Comparison of ENCODE assay signal across 9 cellular contexts in the genomic region with DNA sequence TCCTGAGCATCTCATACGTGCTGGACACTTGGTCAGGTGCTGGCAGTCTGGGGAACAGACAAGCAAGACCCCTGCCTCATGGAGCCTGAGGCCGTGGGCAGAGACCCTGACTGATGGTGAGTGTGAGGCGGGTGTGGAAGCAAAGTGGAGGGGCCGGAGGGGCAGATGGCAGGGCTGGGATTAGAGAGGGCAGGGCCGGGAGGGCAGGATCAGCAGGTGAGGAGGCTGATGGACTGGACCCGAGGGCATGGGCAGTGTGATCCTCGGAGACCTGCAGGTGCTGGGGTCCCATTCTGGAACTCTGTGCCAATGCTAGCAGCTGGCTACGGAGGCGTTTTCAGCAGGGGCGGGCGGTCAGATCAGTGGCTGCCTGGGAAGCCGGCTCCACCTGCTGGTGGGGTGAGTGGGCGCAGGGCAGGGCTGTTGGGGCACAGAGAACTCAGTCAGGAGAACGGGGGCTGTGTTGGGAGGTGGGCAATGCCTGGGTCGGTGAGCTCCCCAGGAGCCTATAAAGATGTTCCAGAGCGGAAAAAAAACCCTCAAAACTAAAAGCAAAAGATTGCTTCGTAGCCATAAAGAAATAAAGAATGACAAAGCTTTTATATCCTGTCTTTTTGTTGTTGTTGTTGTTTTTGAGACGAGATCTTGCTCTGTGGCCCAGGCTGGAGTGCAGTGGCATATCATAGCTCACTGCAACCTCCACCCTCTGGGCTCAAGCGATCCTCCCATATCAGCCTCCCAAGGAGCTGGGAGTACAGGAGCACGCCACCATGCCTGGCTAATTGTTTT. TPM values are rescaled to one million over a fixed set of nuclear protein-coding genes. Genes with fewer than 3 reads are reported as not detected.
DNase-seq lines count a peak whose midpoint lies in the region; ATAC-seq, FAIRE-seq and TF ChIP-seq lines count a peak whose summit lies in the region.
"Had no signal": no experiment of that assay in that cellular context is flagged by ENCODE, and none has a peak within 500 bp of the region (broad histone marks: within the 10 kb centered on the region; RNA-seq: fewer than 3 reads in every experiment).

No MANE protein-coding gene starts in this region.

- no peak overlapping the region for H3K9ac ChIP-seq in liver (ENCODE audit: low read depth in 1 of 2, low read length in 2 of 2)

- WGBS in liver = 52% methylated on average over 20 of the region's 20 CpGs

- ATAC-seq in HG02678 (IDR thresholded peaks at IDR 0.05; ENCODE audit: unreplicated experiment) (no peak), sciatic nerve (no peak)

- TF ChIP-seq RAD21 in liver (IDR thresholded peaks at IDR 0.05) = peak; percentile 72 to 81

- H3K4me3 ChIP-seq in liver (ENCODE audit: low read depth in 1 of 3, low read length in 3 of 3) = no peak overlapping the region

- peaks cover 19% of the 10 kb centered on the region for H3K27me3 Mint-ChIP-seq in activated CD4-positive, alpha-beta memory T cell treated with anti-CD3 and anti-CD28 coated beads, Interleukin-2, amount 10 ng/mL, durations not matched to agents 7 days and 5 days

- no peaks in the 10 kb centered on the region for H3K9me3 Mint-ChIP-seq in activated CD4-positive, alpha-beta memory T cell treated with anti-CD3 and anti-CD28 coated beads, Interleukin-2, amount 10 ng/mL, durations not matched to agents 7 days and 5 days

- intact Hi-C loops in sciatic nerve (cut with DNase I) = no loop called here

- H3K36me3 ChIP-seq in liver (ENCODE audit: control insufficient read depth in 4 of 4, insufficient read depth in 3 of 4, low read depth in 1 of 4, low read length in 3 of 4) = no peaks in the 10 kb centered on the region

- TF ChIP-seq CTCF in D721Med (IDR thresholded peaks at IDR 0.05; ENCODE audit: insufficient read depth, missing control alignments) = peak; percentile 60
- TF ChIP-seq CTCF in liver (IDR thresholded peaks at IDR 0.05; ENCODE audit: low read depth, low read length, missing input control) = peak; percentile 58

- POLR2A ChIA-PET in activated CD4-positive, alpha-beta memory T cell treated with anti-CD3 and anti-CD28 coated beads, Interleukin-2, amount 10 ng/mL, durations not matched to agents 7 days and 5 days (lab: Charles Lee) = no interaction called here

- CTCF ChIA-PET in activated CD4-positive, alpha-beta memory T cell treated with anti-CD3 and anti-CD28 coated beads, Interleukin-2, amount 10 ng/mL, durations not matched to agents 7 days and 5 days (lab: Charles Lee) = interaction anchor here (0.7 to 1.2 kb wide), 2 partner anchors 8 to 37 kb away, joined by 3 read pairs; no protein-coding TSS in a partner anchor

- peaks cover 10% of the 10 kb centered on the region for H3K4me1 Mint-ChIP-seq in activated CD4-positive, alpha-beta memory T cell treated with anti-CD3 and anti-CD28 coated beads, Interleukin-2, amount 10 ng/mL, durations not matched to agents 7 days and 5 days

- DNase-seq in D721Med (ENCODE audit: insufficient read length, low spot score) (no peak), KBM-7 (peak; percentile 74), amniotic stem cell (lab: John Stamatoyannopoulos, UW) (no peak), sciatic nerve (ENCODE audit: low spot score) (no peak), NCI-H345 treated with DMSO at 0.1 percent for 48 hours (lab: John Stamatoyannopoulos, UW; ENCODE audit: unreplicated experiment) (no peak)
- DNase-seq in activated CD4-positive, alpha-beta memory T cell treated with anti-CD3 and anti-CD28 coated beads, Interleukin-2, amount 10 ng/mL, durations not matched to agents 7 days and 5 days = peak; percentile 23

- in situ Hi-C loops in KBM-7 (cut with MboI; ENCODE audit: low pct_unique_long_range_greater_than_20kb, low sequenced_read_pairs) = no loop called here

- FAIRE-seq in D721Med (lab: Jason Lieb, UNC) = no peak

- H3K27ac Mint-ChIP-seq in activated CD4-positive, alpha-beta memory T cell treated with anti-CD3 and anti-CD28 coated beads, Interleukin-2, amount 10 ng/mL, durations not matched to agents 7 days and 5 days = no peak overlapping the region

- no peaks in the 10 kb centered on the region for H3K27me3 ChIP-seq in liver (ENCODE audit: control insufficient read depth in 4 of 4, insufficient read depth in 4 of 4, low read length in 3 of 4)

- no peaks in the 10 kb centered on the region for H3K4me1 ChIP-seq in liver (ENCODE audit: control insufficient read depth in 4 of 4, insufficient read depth in 4 of 4, low read length in 3 of 4)

- H3K27ac ChIP-seq in liver (ENCODE audit: low read depth in 1 of 2, low read length in 2 of 2) = no peak overlapping the region
- H3K27ac ChIP-seq: epithelial cell of prostate had no signal

- H3K4me3 Mint-ChIP-seq in activated CD4-positive, alpha-beta memory T cell treated with anti-CD3 and anti-CD28 coated beads, Interleukin-2, amount 10 ng/mL, durations not matched to agents 7 days and 5 days = no peak overlapping the region

- H3K36me3 Mint-ChIP-seq in activated CD4-positive, alpha-beta memory T cell treated with anti-CD3 and anti-CD28 coated beads, Interleukin-2, amount 10 ng/mL, durations not matched to agents 7 days and 5 days (ENCODE audit: low read depth) = no peaks in the 10 kb centered on the region

- no peaks in the 10 kb centered on the region for H3K9me3 ChIP-seq in liver (ENCODE audit: control insufficient read depth in 4 of 4, low read length in 3 of 4)

TF ChIP-seq in liver, 16 proteins besides CTCF, POLR2A, EP300 and RAD21:
- TF ChIP-seq FOXA1 (IDR thresholded peaks at IDR 0.05) = no peak
- TF ChIP-seq JUND (IDR thresholded peaks at IDR 0.05) = no peak
- TF ChIP-seq, protein P1, sequence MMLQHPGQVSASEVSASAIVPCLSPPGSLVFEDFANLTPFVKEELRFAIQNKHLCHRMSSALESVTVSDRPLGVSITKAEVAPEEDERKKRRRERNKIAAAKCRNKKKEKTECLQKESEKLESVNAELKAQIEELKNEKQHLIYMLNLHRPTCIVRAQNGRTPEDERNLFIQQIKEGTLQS (IDR thresholded peaks at IDR 0.05) = no peak
- no peak for TF ChIP-seq TAF1 (conservative IDR thresholded peaks at IDR 0.05)
- TF ChIP-seq, protein P2, sequence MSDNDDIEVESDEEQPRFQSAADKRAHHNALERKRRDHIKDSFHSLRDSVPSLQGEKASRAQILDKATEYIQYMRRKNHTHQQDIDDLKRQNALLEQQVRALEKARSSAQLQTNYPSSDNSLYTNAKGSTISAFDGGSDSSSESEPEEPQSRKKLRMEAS (IDR thresholded peaks at IDR 0.05) = no peak
- TF ChIP-seq, protein P3, sequence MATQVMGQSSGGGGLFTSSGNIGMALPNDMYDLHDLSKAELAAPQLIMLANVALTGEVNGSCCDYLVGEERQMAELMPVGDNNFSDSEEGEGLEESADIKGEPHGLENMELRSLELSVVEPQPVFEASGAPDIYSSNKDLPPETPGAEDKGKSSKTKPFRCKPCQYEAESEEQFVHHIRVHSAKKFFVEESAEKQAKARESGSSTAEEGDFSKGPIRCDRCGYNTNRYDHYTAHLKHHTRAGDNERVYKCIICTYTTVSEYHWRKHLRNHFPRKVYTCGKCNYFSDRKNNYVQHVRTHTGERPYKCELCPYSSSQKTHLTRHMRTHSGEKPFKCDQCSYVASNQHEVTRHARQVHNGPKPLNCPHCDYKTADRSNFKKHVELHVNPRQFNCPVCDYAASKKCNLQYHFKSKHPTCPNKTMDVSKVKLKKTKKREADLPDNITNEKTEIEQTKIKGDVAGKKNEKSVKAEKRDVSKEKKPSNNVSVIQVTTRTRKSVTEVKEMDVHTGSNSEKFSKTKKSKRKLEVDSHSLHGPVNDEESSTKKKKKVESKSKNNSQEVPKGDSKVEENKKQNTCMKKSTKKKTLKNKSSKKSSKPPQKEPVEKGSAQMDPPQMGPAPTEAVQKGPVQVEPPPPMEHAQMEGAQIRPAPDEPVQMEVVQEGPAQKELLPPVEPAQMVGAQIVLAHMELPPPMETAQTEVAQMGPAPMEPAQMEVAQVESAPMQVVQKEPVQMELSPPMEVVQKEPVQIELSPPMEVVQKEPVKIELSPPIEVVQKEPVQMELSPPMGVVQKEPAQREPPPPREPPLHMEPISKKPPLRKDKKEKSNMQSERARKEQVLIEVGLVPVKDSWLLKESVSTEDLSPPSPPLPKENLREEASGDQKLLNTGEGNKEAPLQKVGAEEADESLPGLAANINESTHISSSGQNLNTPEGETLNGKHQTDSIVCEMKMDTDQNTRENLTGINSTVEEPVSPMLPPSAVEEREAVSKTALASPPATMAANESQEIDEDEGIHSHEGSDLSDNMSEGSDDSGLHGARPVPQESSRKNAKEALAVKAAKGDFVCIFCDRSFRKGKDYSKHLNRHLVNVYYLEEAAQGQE (IDR thresholded peaks at IDR 0.05) = no peak
- TF ChIP-seq FOXA2 (IDR thresholded peaks at IDR 0.05) = no peak
- TF ChIP-seq SP1 (IDR thresholded peaks at IDR 0.05) = no peak
- TF ChIP-seq HNF4A (conservative IDR thresholded peaks at IDR 0.05) = no peak
- TF ChIP-seq, protein P4, sequence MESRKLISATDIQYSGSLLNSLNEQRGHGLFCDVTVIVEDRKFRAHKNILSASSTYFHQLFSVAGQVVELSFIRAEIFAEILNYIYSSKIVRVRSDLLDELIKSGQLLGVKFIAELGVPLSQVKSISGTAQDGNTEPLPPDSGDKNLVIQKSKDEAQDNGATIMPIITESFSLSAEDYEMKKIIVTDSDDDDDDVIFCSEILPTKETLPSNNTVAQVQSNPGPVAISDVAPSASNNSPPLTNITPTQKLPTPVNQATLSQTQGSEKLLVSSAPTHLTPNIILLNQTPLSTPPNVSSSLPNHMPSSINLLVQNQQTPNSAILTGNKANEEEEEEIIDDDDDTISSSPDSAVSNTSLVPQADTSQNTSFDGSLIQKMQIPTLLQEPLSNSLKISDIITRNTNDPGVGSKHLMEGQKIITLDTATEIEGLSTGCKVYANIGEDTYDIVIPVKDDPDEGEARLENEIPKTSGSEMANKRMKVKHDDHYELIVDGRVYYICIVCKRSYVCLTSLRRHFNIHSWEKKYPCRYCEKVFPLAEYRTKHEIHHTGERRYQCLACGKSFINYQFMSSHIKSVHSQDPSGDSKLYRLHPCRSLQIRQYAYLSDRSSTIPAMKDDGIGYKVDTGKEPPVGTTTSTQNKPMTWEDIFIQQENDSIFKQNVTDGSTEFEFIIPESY (IDR thresholded peaks at IDR 0.05) = no peak

RNA-seq across cellular contexts. Expression of a gene that starts 8.9 kb away (rescaled TPM):
- under 1 TPM; 0.33 to 0.53 TPM for total RNA-seq in activated CD4-positive, alpha-beta memory T cell treated with anti-CD3 and anti-CD28 coated beads, Interleukin-2, amount 10 ng/mL, durations not matched to agents 7 days and 5 days
- under 1 TPM; 0.37 to 0.42 TPM for total RNA-seq in liver
- under 1 TPM; 0.44 to 0.75 TPM for polyA plus RNA-seq in liver
- total RNA-seq in sciatic nerve = 1.8 TPM

RNA-seq across cellular contexts. Expression of a gene that starts 39.5 kb away (rescaled TPM):
- total RNA-seq in activated CD4-positive, alpha-beta memory T cell treated with anti-CD3 and anti-CD28 coated beads, Interleukin-2, amount 10 ng/mL, durations not matched to agents 7 days and 5 days = 10 to 100 TPM; 25.0 to 25.6 TPM
- total RNA-seq in liver (10 to 100 TPM; 12.0 to 12.4 TPM), sciatic nerve (29.2 TPM)
- 10 to 100 TPM; 12.1 to 12.4 TPM for polyA plus RNA-seq in liver

RNA-seq across cellular contexts. Expression of a gene that starts 39.7 kb away (rescaled TPM):
- total RNA-seq in activated CD4-positive, alpha-beta memory T cell treated with anti-CD3 and anti-CD28 coated beads, Interleukin-2, amount 10 ng/mL, durations not matched to agents 7 days and 5 days = 100 to 1,000 TPM; 450 to 456 TPM
- total RNA-seq in liver (100 to 1,000 TPM; 186 to 195 TPM), sciatic nerve (277 TPM)
- 100 to 1,000 TPM; 466 to 576 TPM for polyA plus RNA-seq in liver

Comparison
In these comparisons a context has a peak if more than half of its experiments do, and no peak if none do; other contexts are left out.
1. DNase-seq: peak in KBM-7 (single experiment) and activated CD4-positive, alpha-beta memory T cell treated with anti-CD3 and anti-CD28 coated beads, Interleukin-2, amount 10 ng/mL, durations not matched to agents 7 days and 5 days (single experiment); none in D721Med (single experiment), amniotic stem cell (single experiment), sciatic nerve (single experiment) and NCI-H345 treated with DMSO at 0.1 percent for 48 hours (single experiment).